ENCODE assay signal across 1 cellular context in the genomic region with DNA sequence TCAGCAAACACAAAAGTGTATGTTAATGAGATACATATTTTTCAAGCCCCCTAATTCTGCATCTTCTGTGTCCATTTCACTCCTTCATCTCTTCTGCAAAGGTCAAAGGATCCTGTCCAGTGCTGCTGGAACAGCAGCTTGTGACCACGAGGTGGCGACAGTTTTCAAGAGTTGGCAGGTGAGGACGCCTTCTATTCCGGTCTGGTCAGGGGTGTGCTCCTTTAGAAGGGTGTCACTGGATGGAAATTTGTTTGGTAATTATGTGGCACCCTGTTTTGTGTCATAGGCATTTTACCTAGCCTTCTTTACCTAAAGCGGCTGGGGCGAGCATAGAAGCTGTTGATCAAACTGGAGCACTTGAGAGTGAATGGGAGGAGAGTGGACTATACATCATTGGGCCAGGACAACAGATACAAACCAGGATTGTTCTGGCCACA.
A peak's percentile ranks its signal among the peaks of the same experiment; 100 is the strongest.
TF ChIP-seq lines count a peak whose summit lies in the region.

No MANE protein-coding gene starts in this region.

TF ChIP-seq in K562, 482 proteins besides CTCF, POLR2A, EP300 and RAD21 (continued from another document):
- TF ChIP-seq, protein P1, sequence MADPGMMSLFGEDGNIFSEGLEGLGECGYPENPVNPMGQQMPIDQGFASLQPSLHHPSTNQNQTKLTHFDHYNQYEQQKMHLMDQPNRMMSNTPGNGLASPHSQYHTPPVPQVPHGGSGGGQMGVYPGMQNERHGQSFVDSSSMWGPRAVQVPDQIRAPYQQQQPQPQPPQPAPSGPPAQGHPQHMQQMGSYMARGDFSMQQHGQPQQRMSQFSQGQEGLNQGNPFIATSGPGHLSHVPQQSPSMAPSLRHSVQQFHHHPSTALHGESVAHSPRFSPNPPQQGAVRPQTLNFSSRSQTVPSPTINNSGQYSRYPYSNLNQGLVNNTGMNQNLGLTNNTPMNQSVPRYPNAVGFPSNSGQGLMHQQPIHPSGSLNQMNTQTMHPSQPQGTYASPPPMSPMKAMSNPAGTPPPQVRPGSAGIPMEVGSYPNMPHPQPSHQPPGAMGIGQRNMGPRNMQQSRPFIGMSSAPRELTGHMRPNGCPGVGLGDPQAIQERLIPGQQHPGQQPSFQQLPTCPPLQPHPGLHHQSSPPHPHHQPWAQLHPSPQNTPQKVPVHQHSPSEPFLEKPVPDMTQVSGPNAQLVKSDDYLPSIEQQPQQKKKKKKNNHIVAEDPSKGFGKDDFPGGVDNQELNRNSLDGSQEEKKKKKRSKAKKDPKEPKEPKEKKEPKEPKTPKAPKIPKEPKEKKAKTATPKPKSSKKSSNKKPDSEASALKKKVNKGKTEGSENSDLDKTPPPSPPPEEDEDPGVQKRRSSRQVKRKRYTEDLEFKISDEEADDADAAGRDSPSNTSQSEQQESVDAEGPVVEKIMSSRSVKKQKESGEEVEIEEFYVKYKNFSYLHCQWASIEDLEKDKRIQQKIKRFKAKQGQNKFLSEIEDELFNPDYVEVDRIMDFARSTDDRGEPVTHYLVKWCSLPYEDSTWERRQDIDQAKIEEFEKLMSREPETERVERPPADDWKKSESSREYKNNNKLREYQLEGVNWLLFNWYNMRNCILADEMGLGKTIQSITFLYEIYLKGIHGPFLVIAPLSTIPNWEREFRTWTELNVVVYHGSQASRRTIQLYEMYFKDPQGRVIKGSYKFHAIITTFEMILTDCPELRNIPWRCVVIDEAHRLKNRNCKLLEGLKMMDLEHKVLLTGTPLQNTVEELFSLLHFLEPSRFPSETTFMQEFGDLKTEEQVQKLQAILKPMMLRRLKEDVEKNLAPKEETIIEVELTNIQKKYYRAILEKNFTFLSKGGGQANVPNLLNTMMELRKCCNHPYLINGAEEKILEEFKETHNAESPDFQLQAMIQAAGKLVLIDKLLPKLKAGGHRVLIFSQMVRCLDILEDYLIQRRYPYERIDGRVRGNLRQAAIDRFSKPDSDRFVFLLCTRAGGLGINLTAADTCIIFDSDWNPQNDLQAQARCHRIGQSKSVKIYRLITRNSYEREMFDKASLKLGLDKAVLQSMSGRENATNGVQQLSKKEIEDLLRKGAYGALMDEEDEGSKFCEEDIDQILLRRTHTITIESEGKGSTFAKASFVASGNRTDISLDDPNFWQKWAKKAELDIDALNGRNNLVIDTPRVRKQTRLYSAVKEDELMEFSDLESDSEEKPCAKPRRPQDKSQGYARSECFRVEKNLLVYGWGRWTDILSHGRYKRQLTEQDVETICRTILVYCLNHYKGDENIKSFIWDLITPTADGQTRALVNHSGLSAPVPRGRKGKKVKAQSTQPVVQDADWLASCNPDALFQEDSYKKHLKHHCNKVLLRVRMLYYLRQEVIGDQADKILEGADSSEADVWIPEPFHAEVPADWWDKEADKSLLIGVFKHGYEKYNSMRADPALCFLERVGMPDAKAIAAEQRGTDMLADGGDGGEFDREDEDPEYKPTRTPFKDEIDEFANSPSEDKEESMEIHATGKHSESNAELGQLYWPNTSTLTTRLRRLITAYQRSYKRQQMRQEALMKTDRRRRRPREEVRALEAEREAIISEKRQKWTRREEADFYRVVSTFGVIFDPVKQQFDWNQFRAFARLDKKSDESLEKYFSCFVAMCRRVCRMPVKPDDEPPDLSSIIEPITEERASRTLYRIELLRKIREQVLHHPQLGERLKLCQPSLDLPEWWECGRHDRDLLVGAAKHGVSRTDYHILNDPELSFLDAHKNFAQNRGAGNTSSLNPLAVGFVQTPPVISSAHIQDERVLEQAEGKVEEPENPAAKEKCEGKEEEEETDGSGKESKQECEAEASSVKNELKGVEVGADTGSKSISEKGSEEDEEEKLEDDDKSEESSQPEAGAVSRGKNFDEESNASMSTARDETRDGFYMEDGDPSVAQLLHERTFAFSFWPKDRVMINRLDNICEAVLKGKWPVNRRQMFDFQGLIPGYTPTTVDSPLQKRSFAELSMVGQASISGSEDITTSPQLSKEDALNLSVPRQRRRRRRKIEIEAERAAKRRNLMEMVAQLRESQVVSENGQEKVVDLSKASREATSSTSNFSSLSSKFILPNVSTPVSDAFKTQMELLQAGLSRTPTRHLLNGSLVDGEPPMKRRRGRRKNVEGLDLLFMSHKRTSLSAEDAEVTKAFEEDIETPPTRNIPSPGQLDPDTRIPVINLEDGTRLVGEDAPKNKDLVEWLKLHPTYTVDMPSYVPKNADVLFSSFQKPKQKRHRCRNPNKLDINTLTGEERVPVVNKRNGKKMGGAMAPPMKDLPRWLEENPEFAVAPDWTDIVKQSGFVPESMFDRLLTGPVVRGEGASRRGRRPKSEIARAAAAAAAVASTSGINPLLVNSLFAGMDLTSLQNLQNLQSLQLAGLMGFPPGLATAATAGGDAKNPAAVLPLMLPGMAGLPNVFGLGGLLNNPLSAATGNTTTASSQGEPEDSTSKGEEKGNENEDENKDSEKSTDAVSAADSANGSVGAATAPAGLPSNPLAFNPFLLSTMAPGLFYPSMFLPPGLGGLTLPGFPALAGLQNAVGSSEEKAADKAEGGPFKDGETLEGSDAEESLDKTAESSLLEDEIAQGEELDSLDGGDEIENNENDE (IDR thresholded peaks at IDR 0.05; ENCODE audit: low read depth, low read length): no peak
- TF ChIP-seq ZNF124 (CRISPR knock-in tag; IDR thresholded peaks at IDR 0.05) (no peak), ZNF76 (CRISPR knock-in tag; IDR thresholded peaks at IDR 0.05; ENCODE audit: borderline replicate concordance) (no peak), TAF15 (IDR thresholded peaks at IDR 0.05; ENCODE audit: low read depth, low read length) (no peak), MYC (IDR thresholded peaks at IDR 0.05; ENCODE audit: low read depth, low read length) (peak; percentile 32; the same call in 1 of the 2 replicates), MYC (CRISPR knock-in tag; IDR thresholded peaks at IDR 0.05; ENCODE audit: borderline replicate concordance, low read depth) (no peak), KDM4B (IDR thresholded peaks at IDR 0.05; ENCODE audit: borderline replicate concordance in 2 of 2, low read depth in 1 of 2) (no peak), MTA3 (IDR thresholded peaks at IDR 0.05; ENCODE audit: borderline replicate concordance) (no peak), KLF10 (CRISPR knock-in tag; IDR thresholded peaks at IDR 0.05) (no peak), TEAD4 (IDR thresholded peaks at IDR 0.05; ENCODE audit: low read length) (no peak), TEAD4 (CRISPR knock-in tag; IDR thresholded peaks at IDR 0.05; ENCODE audit: borderline replicate concordance) (no peak), MAZ (CRISPR knock-in tag; conservative IDR thresholded peaks at IDR 0.05 in 1 of 2, IDR thresholded peaks at IDR 0.05 in 1 of 2) (peak in 1 of 2 experiments; percentile 27; a peak in 1 of 4 replicates), ARID2 (IDR thresholded peaks at IDR 0.05) (peak; percentile 56; the same call in 1 of the 2 replicates), ATF7 (IDR thresholded peaks at IDR 0.05) (no peak), CBX5 (IDR thresholded peaks at IDR 0.05; ENCODE audit: borderline replicate concordance, low read depth) (no peak), RCOR1 (IDR thresholded peaks at IDR 0.05; ENCODE audit: borderline replicate concordance in 1 of 2, low read depth in 2 of 2, low read length in 2 of 2) (0 out of 4 replicates have a peak, but pooled peaks of 1 of the 2 experiments have one; percentile 55), ZNF75A (CRISPR knock-in tag; IDR thresholded peaks at IDR 0.05) (no peak), HIVEP1 (CRISPR knock-in tag; IDR thresholded peaks at IDR 0.05) (no peak), RBM39 (optimal IDR thresholded peaks at IDR 0.05; ENCODE audit: low read depth, low read length) (peak; percentile 30), RBM14 (IDR thresholded peaks at IDR 0.05; ENCODE audit: borderline replicate concordance, insufficient read depth, low read depth, low read length) (no peak), ETV1 (tag; conservative IDR thresholded peaks at IDR 0.05; ENCODE audit: low read depth) (peak; percentile 62), NCOA6 (IDR thresholded peaks at IDR 0.05) (no peak), ZNF282 (CRISPR knock-in tag; IDR thresholded peaks at IDR 0.05) (no peak), ZNF143 (CRISPR knock-in tag; IDR thresholded peaks at IDR 0.05) (no peak), NCOA4 (IDR thresholded peaks at IDR 0.05; ENCODE audit: partially characterized antibody) (no peak), EHMT2 (IDR thresholded peaks at IDR 0.05) (peak; percentile 12; the same call in 1 of the 2 replicates), ZNF134 (CRISPR knock-in tag; conservative IDR thresholded peaks at IDR 0.05) (no peak), MCM2 (IDR thresholded peaks at IDR 0.05; ENCODE audit: low read depth) (no peak), UBTF (IDR thresholded peaks at IDR 0.05; ENCODE audit: borderline replicate concordance in 1 of 2, low read depth in 2 of 2, low read length in 2 of 2) (no peak), JUN (IDR thresholded peaks at IDR 0.05; ENCODE audit: borderline replicate concordance, low read depth, low read length) (peak; percentile 35; the same call in 1 of the 2 replicates), JUN (CRISPR knock-in tag; IDR thresholded peaks at IDR 0.05; ENCODE audit: borderline replicate concordance) (no peak), ZNF436 (CRISPR knock-in tag; IDR thresholded peaks at IDR 0.05) (no peak), CSDE1 (IDR thresholded peaks at IDR 0.05) (no peak), TEAD2 (tag; IDR thresholded peaks at IDR 0.05) (no peak), DMBX1 (CRISPR knock-in tag; IDR thresholded peaks at IDR 0.05; ENCODE audit: borderline replicate concordance) (no peak), E4F1 (CRISPR knock-in tag; IDR thresholded peaks at IDR 0.05; ENCODE audit: borderline replicate concordance) (no peak), ZFP30 (CRISPR knock-in tag; IDR thresholded peaks at IDR 0.05; ENCODE audit: borderline replicate concordance) (no peak), JUND (IDR thresholded peaks at IDR 0.05; ENCODE audit: borderline replicate concordance, low read depth, low read length) (peak; percentile 59; the same call in 1 of the 2 replicates), JUND (tag; IDR thresholded peaks at IDR 0.05; ENCODE audit: borderline replicate concordance, low read depth, low read length) (no peak; the same call in 2 of the 3 replicates), GATAD2B (IDR thresholded peaks at IDR 0.05; ENCODE audit: borderline replicate concordance) (no peak), BACH1 (tag; IDR thresholded peaks at IDR 0.05) (peak; percentile 11; the same call in 1 of the 2 replicates), PURB (CRISPR knock-in tag; IDR thresholded peaks at IDR 0.05; ENCODE audit: low read depth) (no peak), RB1 (IDR thresholded peaks at IDR 0.05; ENCODE audit: low read depth) (peak; percentile 23; the same call in 1 of the 2 replicates), ZNF384 (IDR thresholded peaks at IDR 0.05; ENCODE audit: low read depth, low read length) (peak; percentile 22; the same call in 1 of the 2 replicates), ESRRA (IDR thresholded peaks at IDR 0.05; ENCODE audit: borderline replicate concordance, low read depth) (no peak), EZH2 (IDR thresholded peaks at IDR 0.05; ENCODE audit: borderline replicate concordance, low read depth, low read length) (no peak), ZNF785 (CRISPR knock-in tag; IDR thresholded peaks at IDR 0.05) (no peak), CREM (IDR thresholded peaks at IDR 0.05; ENCODE audit: low read depth) (0 out of 2 replicates have a peak, but pooled peaks have one; percentile 32)
- TF ChIP-seq, protein P2, sequence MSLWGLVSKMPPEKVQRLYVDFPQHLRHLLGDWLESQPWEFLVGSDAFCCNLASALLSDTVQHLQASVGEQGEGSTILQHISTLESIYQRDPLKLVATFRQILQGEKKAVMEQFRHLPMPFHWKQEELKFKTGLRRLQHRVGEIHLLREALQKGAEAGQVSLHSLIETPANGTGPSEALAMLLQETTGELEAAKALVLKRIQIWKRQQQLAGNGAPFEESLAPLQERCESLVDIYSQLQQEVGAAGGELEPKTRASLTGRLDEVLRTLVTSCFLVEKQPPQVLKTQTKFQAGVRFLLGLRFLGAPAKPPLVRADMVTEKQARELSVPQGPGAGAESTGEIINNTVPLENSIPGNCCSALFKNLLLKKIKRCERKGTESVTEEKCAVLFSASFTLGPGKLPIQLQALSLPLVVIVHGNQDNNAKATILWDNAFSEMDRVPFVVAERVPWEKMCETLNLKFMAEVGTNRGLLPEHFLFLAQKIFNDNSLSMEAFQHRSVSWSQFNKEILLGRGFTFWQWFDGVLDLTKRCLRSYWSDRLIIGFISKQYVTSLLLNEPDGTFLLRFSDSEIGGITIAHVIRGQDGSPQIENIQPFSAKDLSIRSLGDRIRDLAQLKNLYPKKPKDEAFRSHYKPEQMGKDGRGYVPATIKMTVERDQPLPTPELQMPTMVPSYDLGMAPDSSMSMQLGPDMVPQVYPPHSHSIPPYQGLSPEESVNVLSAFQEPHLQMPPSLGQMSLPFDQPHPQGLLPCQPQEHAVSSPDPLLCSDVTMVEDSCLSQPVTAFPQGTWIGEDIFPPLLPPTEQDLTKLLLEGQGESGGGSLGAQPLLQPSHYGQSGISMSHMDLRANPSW (CRISPR knock-in tag; IDR thresholded peaks at IDR 0.05): no peak
